1 cellular context compared by ENCODE assay signal in the genomic region with DNA sequence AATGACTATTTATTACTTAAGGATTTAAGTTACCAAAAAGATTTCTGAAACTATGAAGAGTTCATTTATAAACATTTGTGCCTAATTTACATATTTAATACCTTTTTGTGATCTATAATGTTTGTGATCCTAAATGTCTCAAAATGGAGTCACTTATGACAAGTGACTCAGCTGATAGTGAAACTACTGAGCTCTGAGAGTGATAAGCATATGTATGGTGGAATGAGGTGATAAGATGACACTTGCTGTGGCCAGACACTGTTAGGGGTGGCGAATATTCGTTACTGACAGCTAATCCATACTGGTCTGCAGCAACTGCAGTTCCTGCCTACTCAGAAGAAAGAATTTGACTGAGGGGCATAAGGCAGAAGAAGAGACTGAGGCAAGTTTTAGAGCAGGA.
A peak's percentile ranks its signal among the peaks of the same experiment; 100 is the strongest.
TF ChIP-seq lines count a peak whose summit lies in the region.

No MANE protein-coding gene starts in this region.

TF ChIP-seq in K562, 482 proteins besides CTCF, POLR2A, EP300 and RAD21 (continued from another document and continues in another):
- TF ChIP-seq, protein P1, sequence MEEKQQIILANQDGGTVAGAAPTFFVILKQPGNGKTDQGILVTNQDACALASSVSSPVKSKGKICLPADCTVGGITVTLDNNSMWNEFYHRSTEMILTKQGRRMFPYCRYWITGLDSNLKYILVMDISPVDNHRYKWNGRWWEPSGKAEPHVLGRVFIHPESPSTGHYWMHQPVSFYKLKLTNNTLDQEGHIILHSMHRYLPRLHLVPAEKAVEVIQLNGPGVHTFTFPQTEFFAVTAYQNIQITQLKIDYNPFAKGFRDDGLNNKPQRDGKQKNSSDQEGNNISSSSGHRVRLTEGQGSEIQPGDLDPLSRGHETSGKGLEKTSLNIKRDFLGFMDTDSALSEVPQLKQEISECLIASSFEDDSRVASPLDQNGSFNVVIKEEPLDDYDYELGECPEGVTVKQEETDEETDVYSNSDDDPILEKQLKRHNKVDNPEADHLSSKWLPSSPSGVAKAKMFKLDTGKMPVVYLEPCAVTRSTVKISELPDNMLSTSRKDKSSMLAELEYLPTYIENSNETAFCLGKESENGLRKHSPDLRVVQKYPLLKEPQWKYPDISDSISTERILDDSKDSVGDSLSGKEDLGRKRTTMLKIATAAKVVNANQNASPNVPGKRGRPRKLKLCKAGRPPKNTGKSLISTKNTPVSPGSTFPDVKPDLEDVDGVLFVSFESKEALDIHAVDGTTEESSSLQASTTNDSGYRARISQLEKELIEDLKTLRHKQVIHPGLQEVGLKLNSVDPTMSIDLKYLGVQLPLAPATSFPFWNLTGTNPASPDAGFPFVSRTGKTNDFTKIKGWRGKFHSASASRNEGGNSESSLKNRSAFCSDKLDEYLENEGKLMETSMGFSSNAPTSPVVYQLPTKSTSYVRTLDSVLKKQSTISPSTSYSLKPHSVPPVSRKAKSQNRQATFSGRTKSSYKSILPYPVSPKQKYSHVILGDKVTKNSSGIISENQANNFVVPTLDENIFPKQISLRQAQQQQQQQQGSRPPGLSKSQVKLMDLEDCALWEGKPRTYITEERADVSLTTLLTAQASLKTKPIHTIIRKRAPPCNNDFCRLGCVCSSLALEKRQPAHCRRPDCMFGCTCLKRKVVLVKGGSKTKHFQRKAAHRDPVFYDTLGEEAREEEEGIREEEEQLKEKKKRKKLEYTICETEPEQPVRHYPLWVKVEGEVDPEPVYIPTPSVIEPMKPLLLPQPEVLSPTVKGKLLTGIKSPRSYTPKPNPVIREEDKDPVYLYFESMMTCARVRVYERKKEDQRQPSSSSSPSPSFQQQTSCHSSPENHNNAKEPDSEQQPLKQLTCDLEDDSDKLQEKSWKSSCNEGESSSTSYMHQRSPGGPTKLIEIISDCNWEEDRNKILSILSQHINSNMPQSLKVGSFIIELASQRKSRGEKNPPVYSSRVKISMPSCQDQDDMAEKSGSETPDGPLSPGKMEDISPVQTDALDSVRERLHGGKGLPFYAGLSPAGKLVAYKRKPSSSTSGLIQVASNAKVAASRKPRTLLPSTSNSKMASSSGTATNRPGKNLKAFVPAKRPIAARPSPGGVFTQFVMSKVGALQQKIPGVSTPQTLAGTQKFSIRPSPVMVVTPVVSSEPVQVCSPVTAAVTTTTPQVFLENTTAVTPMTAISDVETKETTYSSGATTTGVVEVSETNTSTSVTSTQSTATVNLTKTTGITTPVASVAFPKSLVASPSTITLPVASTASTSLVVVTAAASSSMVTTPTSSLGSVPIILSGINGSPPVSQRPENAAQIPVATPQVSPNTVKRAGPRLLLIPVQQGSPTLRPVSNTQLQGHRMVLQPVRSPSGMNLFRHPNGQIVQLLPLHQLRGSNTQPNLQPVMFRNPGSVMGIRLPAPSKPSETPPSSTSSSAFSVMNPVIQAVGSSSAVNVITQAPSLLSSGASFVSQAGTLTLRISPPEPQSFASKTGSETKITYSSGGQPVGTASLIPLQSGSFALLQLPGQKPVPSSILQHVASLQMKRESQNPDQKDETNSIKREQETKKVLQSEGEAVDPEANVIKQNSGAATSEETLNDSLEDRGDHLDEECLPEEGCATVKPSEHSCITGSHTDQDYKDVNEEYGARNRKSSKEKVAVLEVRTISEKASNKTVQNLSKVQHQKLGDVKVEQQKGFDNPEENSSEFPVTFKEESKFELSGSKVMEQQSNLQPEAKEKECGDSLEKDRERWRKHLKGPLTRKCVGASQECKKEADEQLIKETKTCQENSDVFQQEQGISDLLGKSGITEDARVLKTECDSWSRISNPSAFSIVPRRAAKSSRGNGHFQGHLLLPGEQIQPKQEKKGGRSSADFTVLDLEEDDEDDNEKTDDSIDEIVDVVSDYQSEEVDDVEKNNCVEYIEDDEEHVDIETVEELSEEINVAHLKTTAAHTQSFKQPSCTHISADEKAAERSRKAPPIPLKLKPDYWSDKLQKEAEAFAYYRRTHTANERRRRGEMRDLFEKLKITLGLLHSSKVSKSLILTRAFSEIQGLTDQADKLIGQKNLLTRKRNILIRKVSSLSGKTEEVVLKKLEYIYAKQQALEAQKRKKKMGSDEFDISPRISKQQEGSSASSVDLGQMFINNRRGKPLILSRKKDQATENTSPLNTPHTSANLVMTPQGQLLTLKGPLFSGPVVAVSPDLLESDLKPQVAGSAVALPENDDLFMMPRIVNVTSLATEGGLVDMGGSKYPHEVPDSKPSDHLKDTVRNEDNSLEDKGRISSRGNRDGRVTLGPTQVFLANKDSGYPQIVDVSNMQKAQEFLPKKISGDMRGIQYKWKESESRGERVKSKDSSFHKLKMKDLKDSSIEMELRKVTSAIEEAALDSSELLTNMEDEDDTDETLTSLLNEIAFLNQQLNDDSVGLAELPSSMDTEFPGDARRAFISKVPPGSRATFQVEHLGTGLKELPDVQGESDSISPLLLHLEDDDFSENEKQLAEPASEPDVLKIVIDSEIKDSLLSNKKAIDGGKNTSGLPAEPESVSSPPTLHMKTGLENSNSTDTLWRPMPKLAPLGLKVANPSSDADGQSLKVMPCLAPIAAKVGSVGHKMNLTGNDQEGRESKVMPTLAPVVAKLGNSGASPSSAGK (IDR thresholded peaks at IDR 0.05), result no peak
- TF ChIP-seq FOSL1 (tag; conservative IDR thresholded peaks at IDR 0.05) (0 out of 2 replicates have a peak, but pooled peaks have one; percentile 40), HIVEP1 (CRISPR knock-in tag; IDR thresholded peaks at IDR 0.05) (peak; percentile 92), YBX1 (IDR thresholded peaks at IDR 0.05) (no peak), NR2F6 (CRISPR knock-in tag; IDR thresholded peaks at IDR 0.05) (0 out of 2 replicates have a peak, but pooled peaks have one; percentile 81), LEF1 (IDR thresholded peaks at IDR 0.05) (no peak), IFI16 (CRISPR knock-in tag; IDR thresholded peaks at IDR 0.05) (peak; percentile 98), KAT7 (CRISPR knock-in tag; IDR thresholded peaks at IDR 0.05; ENCODE audit: borderline replicate concordance) (no peak), DIDO1 (tag; IDR thresholded peaks at IDR 0.05; ENCODE audit: low read depth) (0 out of 2 replicates have a peak, but pooled peaks have one; percentile 58), MYNN (IDR thresholded peaks at IDR 0.05) (no peak), MYNN (CRISPR knock-in tag; IDR thresholded peaks at IDR 0.05) (no peak), CHD2 (IDR thresholded peaks at IDR 0.05; ENCODE audit: low read depth, low read length) (no peak), POU5F1 (IDR thresholded peaks at IDR 0.05; ENCODE audit: borderline replicate concordance, low read depth, low read length, partially characterized antibody) (no peak), NFIX (CRISPR knock-in tag; IDR thresholded peaks at IDR 0.05; ENCODE audit: low read depth) (peak; percentile 55), MTF1 (CRISPR knock-in tag; IDR thresholded peaks at IDR 0.05; ENCODE audit: borderline replicate concordance) (peak; percentile 98), MECOM (CRISPR knock-in tag; IDR thresholded peaks at IDR 0.05) (peak; percentile 98), HSF4 (CRISPR knock-in tag; IDR thresholded peaks at IDR 0.05; ENCODE audit: borderline replicate concordance) (peak; percentile 99), ERF (CRISPR knock-in tag; IDR thresholded peaks at IDR 0.05) (0 out of 2 replicates have a peak, but pooled peaks have one; percentile 68), ZNF324 (CRISPR knock-in tag; IDR thresholded peaks at IDR 0.05) (peak; percentile 81), SMAD1 (IDR thresholded peaks at IDR 0.05; ENCODE audit: low read depth, low read length, partially characterized antibody) (no peak), HNRNPL (IDR thresholded peaks at IDR 0.05; ENCODE audit: low read depth, low read length) (no peak), TOE1 (IDR thresholded peaks at IDR 0.05; ENCODE audit: borderline replicate concordance) (no peak), TOE1 (CRISPR knock-in tag; IDR thresholded peaks at IDR 0.05; ENCODE audit: borderline replicate concordance, low read depth) (no peak), TBL1XR1 (IDR thresholded peaks at IDR 0.05; ENCODE audit: low read length in 2 of 2) (peak in 1 of 2 experiments; percentile 46; a peak in 1 of 4 replicates), E2F3 (CRISPR knock-in tag; IDR thresholded peaks at IDR 0.05) (peak; percentile 70; the same call in 1 of the 2 replicates), SREBF2 (CRISPR knock-in tag; IDR thresholded peaks at IDR 0.05) (no peak), ZNF239 (CRISPR knock-in tag; IDR thresholded peaks at IDR 0.05) (peak; percentile 92), ZNF41 (CRISPR knock-in tag; conservative IDR thresholded peaks at IDR 0.05) (peak; percentile 95), PURB (CRISPR knock-in tag; IDR thresholded peaks at IDR 0.05; ENCODE audit: low read depth) (no peak), ZC3H11A (IDR thresholded peaks at IDR 0.05; ENCODE audit: low read depth, low read length) (no peak), RNF2 (IDR thresholded peaks at IDR 0.05) (no peak), ARID1B (IDR thresholded peaks at IDR 0.05) (peak; percentile 86), MYBL2 (IDR thresholded peaks at IDR 0.05; ENCODE audit: low read depth) (no peak), MYBL2 (CRISPR knock-in tag; IDR thresholded peaks at IDR 0.05; ENCODE audit: borderline replicate concordance) (no peak), ELF2 (CRISPR knock-in tag; IDR thresholded peaks at IDR 0.05) (peak; percentile 67; the same call in 1 of the 2 replicates), NONO (IDR thresholded peaks at IDR 0.05; ENCODE audit: low read depth in 2 of 2, low read length in 1 of 2) (no peak), U2AF1 (optimal IDR thresholded peaks at IDR 0.05; ENCODE audit: low read depth, low read length) (no peak), DDX20 (tag; IDR thresholded peaks at IDR 0.05; ENCODE audit: low read depth) (peak; percentile 96), POLR3G (IDR thresholded peaks at IDR 0.05; ENCODE audit: extremely low read depth, insufficient read length, insufficient replicate concordance) (no peak)
- TF ChIP-seq, protein P2, sequence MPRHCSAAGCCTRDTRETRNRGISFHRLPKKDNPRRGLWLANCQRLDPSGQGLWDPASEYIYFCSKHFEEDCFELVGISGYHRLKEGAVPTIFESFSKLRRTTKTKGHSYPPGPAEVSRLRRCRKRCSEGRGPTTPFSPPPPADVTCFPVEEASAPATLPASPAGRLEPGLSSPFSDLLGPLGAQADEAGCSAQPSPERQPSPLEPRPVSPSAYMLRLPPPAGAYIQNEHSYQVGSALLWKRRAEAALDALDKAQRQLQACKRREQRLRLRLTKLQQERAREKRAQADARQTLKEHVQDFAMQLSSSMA (CRISPR knock-in tag; IDR thresholded peaks at IDR 0.05), result 0 out of 2 replicates have a peak, but pooled peaks have one; percentile 41
- TF ChIP-seq, protein P3, sequence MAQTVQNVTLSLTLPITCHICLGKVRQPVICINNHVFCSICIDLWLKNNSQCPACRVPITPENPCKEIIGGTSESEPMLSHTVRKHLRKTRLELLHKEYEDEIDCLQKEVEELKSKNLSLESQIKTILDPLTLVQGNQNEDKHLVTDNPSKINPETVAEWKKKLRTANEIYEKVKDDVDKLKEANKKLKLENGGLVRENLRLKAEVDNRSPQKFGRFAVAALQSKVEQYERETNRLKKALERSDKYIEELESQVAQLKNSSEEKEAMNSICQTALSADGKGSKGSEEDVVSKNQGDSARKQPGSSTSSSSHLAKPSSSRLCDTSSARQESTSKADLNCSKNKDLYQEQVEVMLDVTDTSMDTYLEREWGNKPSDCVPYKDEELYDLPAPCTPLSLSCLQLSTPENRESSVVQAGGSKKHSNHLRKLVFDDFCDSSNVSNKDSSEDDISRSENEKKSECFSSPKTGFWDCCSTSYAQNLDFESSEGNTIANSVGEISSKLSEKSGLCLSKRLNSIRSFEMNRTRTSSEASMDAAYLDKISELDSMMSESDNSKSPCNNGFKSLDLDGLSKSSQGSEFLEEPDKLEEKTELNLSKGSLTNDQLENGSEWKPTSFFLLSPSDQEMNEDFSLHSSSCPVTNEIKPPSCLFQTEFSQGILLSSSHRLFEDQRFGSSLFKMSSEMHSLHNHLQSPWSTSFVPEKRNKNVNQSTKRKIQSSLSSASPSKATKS (CRISPR knock-in tag; IDR thresholded peaks at IDR 0.05), result peak; percentile 86
- TF ChIP-seq, protein P4, sequence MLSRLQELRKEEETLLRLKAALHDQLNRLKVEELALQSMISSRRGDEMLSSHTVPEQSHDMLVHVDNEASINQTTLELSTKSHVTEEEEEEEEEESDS (CRISPR knock-in tag; IDR thresholded peaks at IDR 0.05), result peak; percentile 72
- TF ChIP-seq, protein P5, sequence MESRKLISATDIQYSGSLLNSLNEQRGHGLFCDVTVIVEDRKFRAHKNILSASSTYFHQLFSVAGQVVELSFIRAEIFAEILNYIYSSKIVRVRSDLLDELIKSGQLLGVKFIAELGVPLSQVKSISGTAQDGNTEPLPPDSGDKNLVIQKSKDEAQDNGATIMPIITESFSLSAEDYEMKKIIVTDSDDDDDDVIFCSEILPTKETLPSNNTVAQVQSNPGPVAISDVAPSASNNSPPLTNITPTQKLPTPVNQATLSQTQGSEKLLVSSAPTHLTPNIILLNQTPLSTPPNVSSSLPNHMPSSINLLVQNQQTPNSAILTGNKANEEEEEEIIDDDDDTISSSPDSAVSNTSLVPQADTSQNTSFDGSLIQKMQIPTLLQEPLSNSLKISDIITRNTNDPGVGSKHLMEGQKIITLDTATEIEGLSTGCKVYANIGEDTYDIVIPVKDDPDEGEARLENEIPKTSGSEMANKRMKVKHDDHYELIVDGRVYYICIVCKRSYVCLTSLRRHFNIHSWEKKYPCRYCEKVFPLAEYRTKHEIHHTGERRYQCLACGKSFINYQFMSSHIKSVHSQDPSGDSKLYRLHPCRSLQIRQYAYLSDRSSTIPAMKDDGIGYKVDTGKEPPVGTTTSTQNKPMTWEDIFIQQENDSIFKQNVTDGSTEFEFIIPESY (CRISPR knock-in tag; IDR thresholded peaks at IDR 0.05), result no peak
- TF ChIP-seq, protein P6, sequence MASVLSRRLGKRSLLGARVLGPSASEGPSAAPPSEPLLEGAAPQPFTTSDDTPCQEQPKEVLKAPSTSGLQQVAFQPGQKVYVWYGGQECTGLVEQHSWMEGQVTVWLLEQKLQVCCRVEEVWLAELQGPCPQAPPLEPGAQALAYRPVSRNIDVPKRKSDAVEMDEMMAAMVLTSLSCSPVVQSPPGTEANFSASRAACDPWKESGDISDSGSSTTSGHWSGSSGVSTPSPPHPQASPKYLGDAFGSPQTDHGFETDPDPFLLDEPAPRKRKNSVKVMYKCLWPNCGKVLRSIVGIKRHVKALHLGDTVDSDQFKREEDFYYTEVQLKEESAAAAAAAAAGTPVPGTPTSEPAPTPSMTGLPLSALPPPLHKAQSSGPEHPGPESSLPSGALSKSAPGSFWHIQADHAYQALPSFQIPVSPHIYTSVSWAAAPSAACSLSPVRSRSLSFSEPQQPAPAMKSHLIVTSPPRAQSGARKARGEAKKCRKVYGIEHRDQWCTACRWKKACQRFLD (CRISPR knock-in tag; IDR thresholded peaks at IDR 0.05), result peak; percentile 98
- TF ChIP-seq, protein P7, sequence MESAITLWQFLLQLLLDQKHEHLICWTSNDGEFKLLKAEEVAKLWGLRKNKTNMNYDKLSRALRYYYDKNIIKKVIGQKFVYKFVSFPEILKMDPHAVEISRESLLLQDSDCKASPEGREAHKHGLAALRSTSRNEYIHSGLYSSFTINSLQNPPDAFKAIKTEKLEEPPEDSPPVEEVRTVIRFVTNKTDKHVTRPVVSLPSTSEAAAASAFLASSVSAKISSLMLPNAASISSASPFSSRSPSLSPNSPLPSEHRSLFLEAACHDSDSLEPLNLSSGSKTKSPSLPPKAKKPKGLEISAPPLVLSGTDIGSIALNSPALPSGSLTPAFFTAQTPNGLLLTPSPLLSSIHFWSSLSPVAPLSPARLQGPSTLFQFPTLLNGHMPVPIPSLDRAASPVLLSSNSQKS (CRISPR knock-in tag; IDR thresholded peaks at IDR 0.05), result peak; percentile 90
- TF ChIP-seq, protein P8, sequence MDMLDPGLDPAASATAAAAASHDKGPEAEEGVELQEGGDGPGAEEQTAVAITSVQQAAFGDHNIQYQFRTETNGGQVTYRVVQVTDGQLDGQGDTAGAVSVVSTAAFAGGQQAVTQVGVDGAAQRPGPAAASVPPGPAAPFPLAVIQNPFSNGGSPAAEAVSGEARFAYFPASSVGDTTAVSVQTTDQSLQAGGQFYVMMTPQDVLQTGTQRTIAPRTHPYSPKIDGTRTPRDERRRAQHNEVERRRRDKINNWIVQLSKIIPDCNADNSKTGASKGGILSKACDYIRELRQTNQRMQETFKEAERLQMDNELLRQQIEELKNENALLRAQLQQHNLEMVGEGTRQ (CRISPR knock-in tag; IDR thresholded peaks at IDR 0.05), result no peak
